Comparison of ENCODE assay signal across 11 cellular contexts in the genomic region with DNA sequence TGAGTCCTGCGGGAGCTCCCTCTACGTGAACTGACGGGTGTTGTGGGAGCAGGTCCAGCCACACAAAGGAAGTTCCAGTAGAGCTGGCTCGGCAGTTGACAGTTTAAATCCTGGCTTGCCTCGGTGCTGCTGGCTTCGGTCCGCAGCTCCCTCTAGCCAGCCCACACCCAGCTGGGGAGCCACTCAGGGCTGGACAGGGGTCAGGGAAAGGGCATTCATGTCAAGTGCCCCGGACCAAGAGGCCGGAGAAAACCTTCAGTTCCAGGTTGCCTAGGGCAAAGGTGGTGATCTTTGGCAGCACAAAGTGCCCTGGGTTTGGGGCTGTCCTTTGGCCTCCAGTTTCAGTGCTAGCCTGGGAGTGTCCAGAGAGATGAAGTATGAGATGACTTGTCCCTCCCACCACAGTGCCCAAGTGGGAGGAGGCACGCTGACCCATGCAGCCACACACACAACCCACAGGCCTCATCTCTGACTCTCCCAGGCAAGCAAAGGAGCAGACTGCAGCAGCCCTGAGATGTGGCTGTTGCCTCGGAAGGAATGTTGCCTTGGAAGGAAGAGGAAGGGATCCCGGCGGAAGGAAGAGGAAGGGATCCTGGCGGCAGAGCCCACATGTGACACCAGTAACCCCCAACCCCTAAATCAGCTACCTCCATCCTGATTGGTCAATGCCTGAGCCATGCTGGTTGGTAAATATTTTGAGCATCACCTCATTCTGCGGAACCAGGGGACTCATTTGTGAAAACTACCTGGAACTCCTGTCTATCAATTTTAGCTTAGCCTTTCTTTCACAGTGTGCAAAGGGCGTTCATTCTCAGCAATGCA. TPM values are rescaled to one million over a fixed set of nuclear protein-coding genes. Genes with fewer than 3 reads are reported as not detected.
DNase-seq lines count a peak whose midpoint lies in the region; ATAC-seq, FAIRE-seq and TF ChIP-seq lines count a peak whose summit lies in the region.
"Had no signal": no experiment of that assay in that cellular context is flagged by ENCODE, and none has a peak within 500 bp of the region (broad histone marks: within the 10 kb centered on the region; RNA-seq: fewer than 3 reads in every experiment).

No MANE protein-coding gene starts in this region.

- H3K79me2 ChIP-seq in astrocyte (ENCODE audit: insufficient read depth, low read length) (no peaks in the 10 kb centered on the region), OCI-LY7 (ENCODE audit: insufficient read depth, low read depth, low read length) (no peaks in the 10 kb centered on the region)

- H3K4me3 Mint-ChIP-seq in astrocyte (ENCODE audit: unreplicated experiment) = no peak overlapping the region
- H3K4me3 Mint-ChIP-seq in CD4-positive, alpha-beta T cell = no peak overlapping the region

- H3K4me1 ChIP-seq in astrocyte (ENCODE audit: insufficient read depth, low read length) (peaks cover 25% of the 10 kb centered on the region), right cardiac atrium (ENCODE audit: control insufficient read depth, insufficient read depth, low read length) (peaks cover 11% of the 10 kb centered on the region), OCI-LY7 (ENCODE audit: insufficient read depth, low read length, poor library complexity, severe bottlenecking) (no peaks in the 10 kb centered on the region)

- H3K27me3 ChIP-seq in astrocyte (ENCODE audit: insufficient read depth, low read length) = no peaks in the 10 kb centered on the region
- no peaks in the 10 kb centered on the region for H3K27me3 ChIP-seq in right cardiac atrium (ENCODE audit: control insufficient read depth, insufficient read depth)
- no peaks in the 10 kb centered on the region for H3K27me3 ChIP-seq in CD4-positive, alpha-beta T cell (ENCODE audit: control insufficient read depth, insufficient read depth, low read length)

- intact Hi-C loops in right cardiac atrium (cut with DNase I) (loop anchor here in 1 of 4 donors (10.0 kb wide), 1 partner anchor 64 kb away; no protein-coding TSS in a partner anchor), OCI-LY7 (cut with micrococcal nuclease; ENCODE audit: unreplicated experiment) (no loop called here)
- intact Hi-C loops in CD4-positive, alpha-beta T cell (cut with DNase I, micrococcal nuclease) = no loop called here

- H3K9me3 ChIP-seq in astrocyte (ENCODE audit: insufficient read depth, low read depth, low read length) (no peaks in the 10 kb centered on the region), right cardiac atrium (ENCODE audit: control insufficient read depth, low read length) (no peaks in the 10 kb centered on the region), OCI-LY7 (ENCODE audit: low read length) (no peaks in the 10 kb centered on the region)
- no peaks in the 10 kb centered on the region for H3K9me3 ChIP-seq in CD4-positive, alpha-beta T cell (ENCODE audit: control insufficient read depth, low read length)

- H2AFZ ChIP-seq in astrocyte (ENCODE audit: low read depth, low read length) = no peak overlapping the region
- H2AFZ ChIP-seq in OCI-LY7 (ENCODE audit: low read length) = no peak overlapping the region

- ATAC-seq in right cardiac atrium (peak; percentile 84 to 85), GM18867 (IDR thresholded peaks at IDR 0.05; ENCODE audit: unreplicated experiment) (no peak)
- ATAC-seq in CD4-positive, alpha-beta T cell (ENCODE audit: poor library complexity) = no peak
- ATAC-seq in stimulated activated naive CD8-positive, alpha-beta T cell treated with anti-CD3 and anti-CD28 coated beads, Interleukin-15, Interleukin-2, amounts not matched to agents 100 U/mL and 50 U/mL, for 24 hours = no peak

- H3K4me2 ChIP-seq in astrocyte (ENCODE audit: low read length) (peak overlapping the region; percentile 65), OCI-LY7 (ENCODE audit: low read length) (no peak overlapping the region)

- no peak overlapping the region for H3K27ac ChIP-seq in astrocyte (ENCODE audit: low read depth, low read length)
- no peak overlapping the region for H3K27ac ChIP-seq in right cardiac atrium (ENCODE audit: low read length)
- H3K27ac ChIP-seq in CD4-positive, alpha-beta T cell (ENCODE audit: low read depth, low read length) = no peak overlapping the region
- no peak overlapping the region for H3K27ac ChIP-seq in OCI-LY7 (ENCODE audit: low read depth, low read length, poor library complexity, severe bottlenecking)

- CTCF ChIA-PET in CD4-positive, alpha-beta T cell (lab: Charles Lee) = no interaction called here
- CTCF ChIA-PET in OCI-LY7 (lab: Charles Lee; ENCODE audit: unreplicated experiment) = no interaction called here

- no peak overlapping the region for H3K4me3 ChIP-seq in astrocyte (ENCODE audit: insufficient read depth, low read depth, low read length)
- H3K4me3 ChIP-seq in right cardiac atrium (ENCODE audit: low read length) = no peak overlapping the region
- no peak overlapping the region for H3K4me3 ChIP-seq in OCI-LY7 (ENCODE audit: low read depth, low read length, poor library complexity, severe bottlenecking)

- POLR2A ChIA-PET in CD4-positive, alpha-beta T cell (lab: Charles Lee) = no interaction called here
- POLR2A ChIA-PET in OCI-LY7 (lab: Charles Lee) = interaction anchor here (0.5 kb wide), 1 partner anchor 209 kb away, joined by 3 read pairs; no protein-coding TSS in a partner anchor

- 27% methylated on average over 16 of the region's 16 CpGs for WGBS in right cardiac atrium

- no peaks in the 10 kb centered on the region for H4K20me1 ChIP-seq in astrocyte (ENCODE audit: insufficient read depth, low read length)
- no peaks in the 10 kb centered on the region for H4K20me1 ChIP-seq in OCI-LY7 (ENCODE audit: insufficient read depth, low read length)

- peak overlapping the region; percentile 34 for H3K27ac Mint-ChIP-seq in astrocyte (ENCODE audit: unreplicated experiment)
- H3K27ac Mint-ChIP-seq in CD4-positive, alpha-beta T cell = no peak overlapping the region

- no TSS peak for BruUV-seq in OCI-LY7 (replicated peaks; lab: Mats Ljungman, UMichigan)

- H3K9ac ChIP-seq in astrocyte (ENCODE audit: low read length) = peak overlapping the region; percentile 16

- TF ChIP-seq CTCF in astrocyte (IDR thresholded peaks at IDR 0.05; ENCODE audit: insufficient read depth, low read depth, low read length) (no peak), OCI-LY7 (conservative IDR thresholded peaks at IDR 0.05; ENCODE audit: low read length) (no peak)
- no peak for TF ChIP-seq CTCF in CD4-positive, alpha-beta T cell (IDR thresholded peaks at IDR 0.05)

- H3K36me3 ChIP-seq in astrocyte (ENCODE audit: insufficient read depth, low read length) (peaks cover 7% of the 10 kb centered on the region), OCI-LY7 (ENCODE audit: insufficient read depth, low read length) (peaks cover 9% of the 10 kb centered on the region; the same call in 1 of the 2 replicates)

- no peaks in the 10 kb centered on the region for H3K9me3 Mint-ChIP-seq in astrocyte (ENCODE audit: unreplicated experiment)
- H3K9me3 Mint-ChIP-seq in CD4-positive, alpha-beta T cell = no peaks in the 10 kb centered on the region

- in situ Hi-C loops in G401 (cut with HindIII; ENCODE audit: low sequenced_read_pairs) = no loop called here

- DNase-seq in G401 (ENCODE audit: low spot score) = peak; percentile 21
- peak; percentile 72 for DNase-seq in astrocyte (ENCODE audit: low read depth)
- peak; percentile 71 to 91 (median 90) for DNase-seq in right cardiac atrium
- peak; percentile 47 for DNase-seq in retina
- DNase-seq in CD4-positive, alpha-beta T cell = no peak
- no peak for DNase-seq in OCI-LY7 (ENCODE audit: low spot score)
- DNase-seq in stimulated activated naive CD8-positive, alpha-beta T cell treated with anti-CD3 and anti-CD28 coated beads, Interleukin-15, Interleukin-2, amounts not matched to agents 100 U/mL and 50 U/mL, for 24 hours = no peak
- DNase-seq: GDM1, T1000 had no signal

- peaks cover 19% of the 10 kb centered on the region for H3K4me1 Mint-ChIP-seq in astrocyte (ENCODE audit: low read depth, unreplicated experiment)
- H3K4me1 Mint-ChIP-seq in CD4-positive, alpha-beta T cell (ENCODE audit: low read depth) = no peaks in the 10 kb centered on the region

- H3K27me3 Mint-ChIP-seq in astrocyte (ENCODE audit: low read depth, unreplicated experiment) = peaks cover 2% of the 10 kb centered on the region
- no peaks in the 10 kb centered on the region for H3K27me3 Mint-ChIP-seq in CD4-positive, alpha-beta T cell

- H3K36me3 Mint-ChIP-seq in astrocyte (ENCODE audit: low read depth, unreplicated experiment) = peaks cover 10% of the 10 kb centered on the region
- H3K36me3 Mint-ChIP-seq in CD4-positive, alpha-beta T cell (ENCODE audit: low read depth) = peaks cover 14% of the 10 kb centered on the region

- no peaks in the 10 kb centered on the region for H3K9me2 ChIP-seq in OCI-LY7 (ENCODE audit: insufficient read depth, low read length)

- no peak for FAIRE-seq in astrocyte (lab: Jason Lieb, UNC)
- FAIRE-seq: bronchial epithelial cell had no signal

RNA-seq across cellular contexts. Expression of gene ANPEP, which starts 13.9 kb away (rescaled TPM):
- not detected in 2 replicates for total RNA-seq in G401 (2014; rRNA removed; shearing (Covaris generic))
- total RNA-seq in astrocyte = 0.22 and 0.25 TPM in 2 replicates
- 10 to 100 TPM in 3 of 4 donors, 1 to 10 TPM in 1; 8.9 to 16.3 (median 12.1) TPM for total RNA-seq in right cardiac atrium
- 8.8 TPM for polyA plus RNA-seq in right cardiac atrium
- total RNA-seq in CD4-positive, alpha-beta T cell = 1 to 10 TPM; 1.9 to 2.7 TPM
- total RNA-seq in OCI-LY7 (2014; rRNA removed; shearing (Covaris generic)) = 0.03 and 0.10 TPM in 2 replicates
- total RNA-seq in OCI-LY7 (2022) = 0.29 TPM in 1 of 2 replicates, not detected in the other

RNA-seq across cellular contexts. Expression of gene MESP2, which starts 52.4 kb away (rescaled TPM):
- total RNA-seq in G401 (2014; rRNA removed; shearing (Covaris generic)) = not detected in 2 replicates
- total RNA-seq in astrocyte (not detected in 2 replicates), right cardiac atrium (under 1 TPM in 3 of 4 donors, not detected in 1; 0.29 to 0.34 (median 0.29) TPM), OCI-LY7 (2022) (not detected in 2 replicates)
- polyA plus RNA-seq in right cardiac atrium = 0.61 TPM
- not detected for total RNA-seq in CD4-positive, alpha-beta T cell
- total RNA-seq in OCI-LY7 (2014; rRNA removed; shearing (Covaris generic)) = not detected in 2 replicates

Comparison
In these comparisons a context has a peak if more than half of its experiments do, and no peak if none do; other contexts are left out.
1. DNase-seq: peak in G401 (single experiment), astrocyte (single experiment), right cardiac atrium (3 of 3) and retina (single experiment); none in CD4-positive, alpha-beta T cell (0 of 10), OCI-LY7 (single experiment) and stimulated activated naive CD8-positive, alpha-beta T cell treated with anti-CD3 and anti-CD28 coated beads, Interleukin-15, Interleukin-2, amounts not matched to agents 100 U/mL and 50 U/mL, for 24 hours (single experiment).
2. ATAC-seq: peak in right cardiac atrium (2 of 2); none in CD4-positive, alpha-beta T cell (single experiment), GM18867 (single experiment) and stimulated activated naive CD8-positive, alpha-beta T cell treated with anti-CD3 and anti-CD28 coated beads, Interleukin-15, Interleukin-2, amounts not matched to agents 100 U/mL and 50 U/mL, for 24 hours (single experiment).